10 cellular contexts compared by ENCODE assay signal in the genomic region with DNA sequence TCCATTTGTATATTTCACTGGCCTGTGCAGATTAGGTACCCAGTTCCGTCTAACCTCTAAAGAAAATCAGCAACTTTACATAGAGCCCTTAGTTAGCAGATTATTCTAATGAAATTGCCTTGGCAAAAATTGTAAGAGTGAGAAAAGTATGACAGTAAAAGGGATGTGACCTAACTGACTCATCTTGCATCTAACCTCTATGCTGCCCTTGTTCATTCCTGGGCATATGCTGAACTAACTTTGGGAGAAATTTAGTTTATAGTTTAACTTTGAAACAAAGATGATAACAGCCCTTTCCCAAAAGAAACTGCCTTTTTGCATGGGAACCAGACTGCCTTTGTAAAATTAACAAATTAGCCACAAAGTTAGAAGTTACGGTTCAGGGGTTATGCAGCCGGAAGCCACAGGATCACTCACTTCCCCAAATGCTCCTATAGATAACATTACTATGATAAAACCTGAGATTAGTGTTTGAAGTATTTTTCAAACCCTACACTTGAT.
A peak's percentile ranks its signal among the peaks of the same experiment; 100 is the strongest.
DNase-seq lines count a peak whose midpoint lies in the region; ATAC-seq and TF ChIP-seq lines count a peak whose summit lies in the region.
"Had no signal": no experiment of that assay in that cellular context is flagged by ENCODE, and none has a peak within 500 bp of the region (broad histone marks: within the 10 kb centered on the region; RNA-seq: fewer than 3 reads in every experiment).

No MANE protein-coding gene starts in this region.

- TF ChIP-seq CTCF in GM12865 (IDR thresholded peaks at IDR 0.05; ENCODE audit: insufficient read depth, low read depth, low read length, missing control alignments) (no peak), GM20000 (IDR thresholded peaks at IDR 0.05; ENCODE audit: extremely low read depth, missing control alignments) (no peak), adrenal gland (IDR thresholded peaks at IDR 0.05) (no peak)

- no peak overlapping the region for H3K27ac ChIP-seq in adrenal gland
- H3K27ac ChIP-seq in SJCRH30: no peak overlapping the region

- no peaks in the 10 kb centered on the region for H3K9me3 ChIP-seq in adrenal gland (replicated peaks in 1 of 3)
- no peaks in the 10 kb centered on the region for H3K9me3 ChIP-seq in SJCRH30 (replicated peaks)

- peak; percentile 78 for ATAC-seq in HG03039 (IDR thresholded peaks at IDR 0.05; ENCODE audit: unreplicated experiment)

- H3K36me3 ChIP-seq in adrenal gland (replicated peaks in 1 of 2) (no peaks in the 10 kb centered on the region), SJCRH30 (no peaks in the 10 kb centered on the region)

- intact Hi-C loops in adrenal gland (cut with DNase I): no loop called here

- TF ChIP-seq POLR2A in adrenal gland (IDR thresholded peaks at IDR 0.05): no peak

- 63 to 86% (median 79%) methylated on average over 3 of the region's 3 CpGs for WGBS in adrenal gland, 4 donors

- H3K4me1 ChIP-seq in adrenal gland (replicated peaks in 1 of 2) (no peaks in the 10 kb centered on the region), SJCRH30 (no peaks in the 10 kb centered on the region)

- H3K27me3 ChIP-seq in adrenal gland: no peaks in the 10 kb centered on the region
- no peaks in the 10 kb centered on the region for H3K27me3 ChIP-seq in SJCRH30

- H3K4me3 ChIP-seq in GM12865 (ENCODE audit: low read depth, low read length) (peak overlapping the region; percentile 77), adrenal gland (no peak overlapping the region), SJCRH30 (no peak overlapping the region)

- DNase-seq in GM12865 (ENCODE audit: low read depth) (peak; percentile 79), GM20000 (ENCODE audit: low spot score) (peak; percentile 6), MV-4-11 (lab: John Stamatoyannopoulos, UW) (peak; percentile 92), D341Med (ENCODE audit: low spot score) (no peak), adrenal gland (no peak), mesenteric fat pad (ENCODE audit: low spot score) (no peak), SJCRH30 (no peak)
- DNase-seq: IMR-90, NCI-H69 had no signal

Comparison
In these comparisons a context has a peak if more than half of its experiments do, and no peak if none do; other contexts are left out.
1. DNase-seq: peak in GM12865 (single experiment), GM20000 (single experiment) and MV-4-11 (single experiment); none in D341Med (single experiment), adrenal gland (0 of 7), mesenteric fat pad (single experiment) and SJCRH30 (0 of 2).